In the genomic region with DNA sequence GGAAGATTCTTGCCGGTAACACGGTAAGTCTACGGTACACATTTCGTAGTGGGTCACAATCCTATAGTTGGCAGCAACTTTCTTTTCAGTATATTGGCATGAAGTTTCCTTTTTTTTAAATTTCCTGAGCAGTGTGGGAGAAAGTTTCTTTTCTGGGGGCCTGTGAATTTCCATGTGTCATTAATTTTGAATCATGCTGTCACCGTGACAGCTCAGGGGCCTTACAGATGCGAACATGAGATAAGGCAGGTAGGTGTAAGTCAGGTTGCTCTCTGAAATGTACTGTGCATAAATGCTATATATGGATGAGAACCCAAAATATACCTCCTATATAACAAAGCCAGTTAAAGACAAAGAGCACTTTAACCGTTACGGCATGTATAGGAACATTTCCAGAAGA, we compare ENCODE assay signal across 22 cellular contexts.
"Had no signal": no experiment of that assay in that cellular context is flagged by ENCODE, and none has a peak within 500 bp of the region (broad histone marks: within the 10 kb centered on the region; RNA-seq: fewer than 3 reads in every experiment).

No MANE protein-coding gene starts in this region.

- H3K4me3 ChIP-seq: colonic mucosa, coronary artery, dorsolateral prefrontal cortex, esophagus muscularis mucosa, esophagus squamous epithelium, gastrocnemius medialis, gastroesophageal sphincter, heart left ventricle, heart right ventricle had no signal

- H3K27me3 ChIP-seq: colonic mucosa, esophagus muscularis mucosa, gastrocnemius medialis had no signal

- H3K4me1 ChIP-seq: colonic mucosa, esophagus muscularis mucosa, esophagus squamous epithelium, foreskin keratinocyte, gastrocnemius medialis, gastroesophageal sphincter, heart left ventricle, heart right ventricle had no signal

- H3K9me3 ChIP-seq: colonic mucosa, esophagus muscularis mucosa, esophagus squamous epithelium, gastrocnemius medialis, gastroesophageal sphincter, heart left ventricle, heart right ventricle had no signal

- H3K36me3 ChIP-seq: colonic mucosa, esophagus muscularis mucosa, esophagus squamous epithelium, gastrocnemius medialis, gastroesophageal sphincter, heart left ventricle, heart right ventricle had no signal

- H3K27ac ChIP-seq: colonic mucosa, coronary artery, dorsolateral prefrontal cortex, epithelial cell of prostate, esophagus muscularis mucosa, esophagus squamous epithelium, foreskin keratinocyte, gastrocnemius medialis, gastroesophageal sphincter, heart left ventricle, heart right ventricle had no signal

- DNase-seq: colonic mucosa; cortex of kidney; dermis blood vessel endothelial cell; dorsolateral prefrontal cortex; effector CD4-positive, alpha-beta T cell; effector CD8-positive, alpha-beta T cell; effector memory CD4-positive, alpha-beta T cell; effector memory CD8-positive, alpha-beta T cell; endodermal cell; erythroblast; esophagus squamous epithelium; foreskin fibroblast; foreskin keratinocyte; foreskin melanocyte; gastrocnemius medialis; glutamatergic neuron; heart left ventricle; heart right ventricle had no signal
